2 cellular contexts compared by ENCODE assay signal in the genomic region with DNA sequence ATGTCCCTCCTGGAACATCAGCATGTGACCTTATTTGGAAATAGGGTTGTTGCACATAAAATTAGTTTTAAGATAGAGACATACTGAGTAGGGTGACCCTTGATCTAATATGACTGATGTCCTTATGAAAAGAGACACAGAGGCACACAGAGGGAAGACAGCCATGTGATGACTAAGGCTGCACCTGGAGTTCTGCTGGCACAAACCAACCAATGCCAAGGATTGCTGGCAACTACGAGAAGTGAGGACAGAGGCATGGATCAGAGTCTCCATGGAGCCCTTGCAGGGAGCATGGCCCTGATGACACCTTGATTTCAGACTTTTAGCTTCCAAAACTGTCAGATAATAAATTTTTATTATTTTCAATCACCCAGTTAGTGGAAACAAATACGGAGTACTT.
TF ChIP-seq lines count a peak whose summit lies in the region.

No MANE protein-coding gene starts in this region.

TF ChIP-seq in H1, 55 proteins besides CTCF, POLR2A, EP300 and RAD21:
- TF ChIP-seq TAF7 (optimal IDR thresholded peaks at IDR 0.05; ENCODE audit: borderline replicate concordance, low read depth, low read length), result no peak
- no peak for TF ChIP-seq ATF3 (IDR thresholded peaks at IDR 0.05; ENCODE audit: insufficient read depth, low read depth, low read length)
- no peak for TF ChIP-seq RFX5 (IDR thresholded peaks at IDR 0.05; ENCODE audit: borderline replicate concordance, low read depth, low read length)
- no peak for TF ChIP-seq EZH2 (IDR thresholded peaks at IDR 0.05; ENCODE audit: low read depth, low read length, severe bottlenecking)
- no peak for TF ChIP-seq JUND (IDR thresholded peaks at IDR 0.05; ENCODE audit: low read length)
- no peak for TF ChIP-seq RXRA (IDR thresholded peaks at IDR 0.05; ENCODE audit: insufficient read depth, low read depth, low read length)
- TF ChIP-seq KDM4A (IDR thresholded peaks at IDR 0.05; ENCODE audit: low read depth, low read length, severe bottlenecking), result no peak
- TF ChIP-seq CBX8 (IDR thresholded peaks at IDR 0.05; ENCODE audit: borderline replicate concordance, low read depth, low read length), result no peak
- no peak for TF ChIP-seq SIX5 (IDR thresholded peaks at IDR 0.05; ENCODE audit: low read depth, low read length)

TF ChIP-seq in neural cell, 6 proteins besides CTCF, POLR2A, EP300 and RAD21:
- no peak for TF ChIP-seq REST (IDR thresholded peaks at IDR 0.05; ENCODE audit: borderline replicate concordance)
- no peak for TF ChIP-seq MXI1 (conservative IDR thresholded peaks at IDR 0.05; ENCODE audit: poor library complexity, severe bottlenecking)
- TF ChIP-seq EZH2 (IDR thresholded peaks at IDR 0.05; ENCODE audit: borderline replicate concordance, insufficient read depth, low read length, poor library complexity, severe bottlenecking), result no peak
- no peak for TF ChIP-seq TAF1 (IDR thresholded peaks at IDR 0.05; ENCODE audit: low read depth)
- no peak for TF ChIP-seq POLR2AphosphoS5 (IDR thresholded peaks at IDR 0.05)
- TF ChIP-seq SMC3 (conservative IDR thresholded peaks at IDR 0.05; ENCODE audit: poor library complexity), result no peak
